Comparison of ENCODE assay signal across 19 cellular contexts in the genomic region with DNA sequence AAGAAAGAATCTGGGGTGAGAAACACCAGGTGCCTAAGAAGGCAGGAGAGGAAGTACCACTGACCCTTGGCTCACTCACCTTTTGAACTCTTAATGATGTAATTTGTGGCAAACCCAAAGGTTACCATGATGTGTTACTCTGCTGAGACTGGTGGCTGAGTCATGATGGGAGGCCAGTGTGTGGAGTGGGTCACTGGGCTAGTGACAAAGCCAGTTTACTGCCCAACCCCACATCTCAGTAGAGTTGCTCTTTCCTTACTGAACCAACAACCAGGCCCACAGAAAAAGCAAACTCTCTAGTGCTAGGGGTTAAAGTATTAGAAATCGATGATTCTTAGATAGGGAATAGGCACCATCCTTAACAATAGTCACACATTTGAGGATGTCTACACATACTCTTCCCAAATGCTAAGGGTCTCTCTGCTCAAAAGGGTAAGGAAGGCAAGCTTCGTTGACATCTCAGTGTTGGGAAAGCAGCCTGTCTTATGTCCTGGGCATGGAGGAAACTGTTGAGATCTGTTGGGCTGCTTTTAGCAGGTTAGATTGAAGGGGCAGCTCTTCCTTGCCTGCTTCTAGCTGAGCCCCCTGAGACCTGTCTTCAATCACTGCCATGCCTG. TPM values are rescaled to one million over a fixed set of nuclear protein-coding genes. Genes with fewer than 3 reads are reported as not detected.
DNase-seq lines count a peak whose midpoint lies in the region; ATAC-seq, FAIRE-seq and TF ChIP-seq lines count a peak whose summit lies in the region.
"Had no signal": no experiment of that assay in that cellular context is flagged by ENCODE, and none has a peak within 500 bp of the region (broad histone marks: within the 10 kb centered on the region; RNA-seq: fewer than 3 reads in every experiment).

No MANE protein-coding gene starts in this region.

- TF ChIP-seq CTCF in mammary epithelial cell (conservative IDR thresholded peaks at IDR 0.05 in 1 of 2, IDR thresholded peaks at IDR 0.05 in 1 of 2; ENCODE audit: extremely low read depth in 1 of 2, insufficient read depth in 1 of 2, low read depth in 1 of 2, low read length in 2 of 2) (no peak), breast epithelium (IDR thresholded peaks at IDR 0.05) (no peak)

- no peaks in the 10 kb centered on the region for H3K27me3 Mint-ChIP-seq in activated T-helper 17 cell treated with anti-CD3 and anti-CD28 coated beads, Interleukin-2, amount 50 U/mL, for 72 hours
- H3K27me3 Mint-ChIP-seq in naive thymus-derived CD4-positive, alpha-beta T cell, result no peaks in the 10 kb centered on the region
- H3K27me3 Mint-ChIP-seq: activated naive CD8-positive, alpha-beta T cell treated with anti-CD3 and anti-CD28 coated beads for 36 hours had no signal

- H4K20me1 ChIP-seq in mammary epithelial cell (ENCODE audit: insufficient read depth, low read length), result no peaks in the 10 kb centered on the region

- H3K4me1 ChIP-seq in mammary epithelial cell (ENCODE audit: insufficient read depth, low read length), result no peaks in the 10 kb centered on the region
- H3K4me1 ChIP-seq in breast epithelium, result no peaks in the 10 kb centered on the region
- no peaks in the 10 kb centered on the region for H3K4me1 ChIP-seq in naive thymus-derived CD4-positive, alpha-beta T cell (ENCODE audit: control insufficient read depth in 2 of 2, insufficient read depth in 2 of 2, low read length in 2 of 2)
- H3K4me1 ChIP-seq: SJCRH30 had no signal

- no peak overlapping the region for H3K4me3 Mint-ChIP-seq in activated T-helper 17 cell treated with anti-CD3 and anti-CD28 coated beads, Interleukin-2, amount 50 U/mL, for 72 hours
- no peak overlapping the region for H3K4me3 Mint-ChIP-seq in naive thymus-derived CD4-positive, alpha-beta T cell
- H3K4me3 Mint-ChIP-seq: activated naive CD8-positive, alpha-beta T cell treated with anti-CD3 and anti-CD28 coated beads for 36 hours; CD14-positive monocyte had no signal

- in situ Hi-C loops in mammary epithelial cell (cut with MboI; ENCODE audit: low sequenced_read_pairs in 2 of 2), result no loop called here

- H3K36me3 Mint-ChIP-seq in activated T-helper 17 cell treated with anti-CD3 and anti-CD28 coated beads, Interleukin-2, amount 50 U/mL, for 72 hours (ENCODE audit: low read depth), result no peaks in the 10 kb centered on the region
- H3K36me3 Mint-ChIP-seq in naive thymus-derived CD4-positive, alpha-beta T cell, result no peaks in the 10 kb centered on the region
- H3K36me3 Mint-ChIP-seq: activated naive CD8-positive, alpha-beta T cell treated with anti-CD3 and anti-CD28 coated beads for 36 hours; CD14-positive monocyte had no signal

- CTCF ChIA-PET in mammary epithelial cell (lab: Charles Lee; ENCODE audit: low non-redundant PET), result no interaction called here
- CTCF ChIA-PET in naive thymus-derived CD4-positive, alpha-beta T cell (lab: Charles Lee), result no interaction called here

- FAIRE-seq in H54 (lab: Jason Lieb, UNC), result no peak

- H2AFZ ChIP-seq in mammary epithelial cell (ENCODE audit: low read depth, low read length), result no peak overlapping the region

- H3K4me2 ChIP-seq in mammary epithelial cell (ENCODE audit: insufficient read depth, low read depth, low read length), result no peak overlapping the region

- no peaks in the 10 kb centered on the region for H3K27me3 ChIP-seq in mammary epithelial cell (ENCODE audit: insufficient read depth, low read length)
- H3K27me3 ChIP-seq in breast epithelium, result no peaks in the 10 kb centered on the region
- H3K27me3 ChIP-seq in naive thymus-derived CD4-positive, alpha-beta T cell (ENCODE audit: control insufficient read depth in 2 of 2, insufficient read depth in 2 of 2, low read length in 2 of 2), result no peaks in the 10 kb centered on the region
- H3K27me3 ChIP-seq: gastrocnemius medialis, neutrophil, SJCRH30 had no signal

- H3K4me3 ChIP-seq in mammary epithelial cell (replicated peaks in 1 of 3; ENCODE audit: insufficient read depth in 1 of 3, low read depth in 2 of 3, low read length in 3 of 3) (no peak overlapping the region), breast epithelium (no peak overlapping the region)
- no peak overlapping the region for H3K4me3 ChIP-seq in naive thymus-derived CD4-positive, alpha-beta T cell (ENCODE audit: low read length)
- H3K4me3 ChIP-seq: gastrocnemius medialis, SJCRH30 had no signal

- no peak overlapping the region for H3K9ac ChIP-seq in mammary epithelial cell (ENCODE audit: insufficient read depth, low read length)

- no peak overlapping the region for H3K27ac Mint-ChIP-seq in activated T-helper 17 cell treated with anti-CD3 and anti-CD28 coated beads, Interleukin-2, amount 50 U/mL, for 72 hours
- H3K27ac Mint-ChIP-seq in naive thymus-derived CD4-positive, alpha-beta T cell, result no peak overlapping the region
- H3K27ac Mint-ChIP-seq: activated naive CD8-positive, alpha-beta T cell treated with anti-CD3 and anti-CD28 coated beads for 36 hours had no signal

- WGBS in mammary epithelial cell (ENCODE audit: low coverage, missing lambda C conversion rate), result 91% methylated on average over 2 of the region's 2 CpGs

- H3K36me3 ChIP-seq in mammary epithelial cell (ENCODE audit: insufficient read depth, low read length), result no peaks in the 10 kb centered on the region
- H3K36me3 ChIP-seq in breast epithelium, result no peaks in the 10 kb centered on the region
- no peaks in the 10 kb centered on the region for H3K36me3 ChIP-seq in naive thymus-derived CD4-positive, alpha-beta T cell (ENCODE audit: control insufficient read depth in 2 of 3, insufficient read depth in 3 of 3, low read length in 3 of 3)
- H3K36me3 ChIP-seq: gastrocnemius medialis, neutrophil, SJCRH30 had no signal

- intact Hi-C loops in mammary epithelial cell (cut with micrococcal nuclease), result no loop called here
- intact Hi-C loops in breast epithelium (cut with DNase I; ENCODE audit: low total_unique reads), result no loop called here
- intact Hi-C loops in naive thymus-derived CD4-positive, alpha-beta T cell (cut with micrococcal nuclease), result no loop called here

- ATAC-seq in activated T-helper 17 cell treated with anti-CD3 and anti-CD28 coated beads, Interleukin-2, amount 50 U/mL, for 72 hours (replicated peaks), result peak; percentile 44
- no peak for ATAC-seq in naive thymus-derived CD4-positive, alpha-beta T cell

- H3K79me2 ChIP-seq in mammary epithelial cell (ENCODE audit: insufficient read depth, low read length), result no peaks in the 10 kb centered on the region

- DNase-seq in mammary epithelial cell (peak; percentile 43), breast epithelium (ENCODE audit: low spot score in 2 of 2) (no peak), kidney tubule cell (ENCODE audit: low spot score) (peak; percentile 79), H54 (ENCODE audit: insufficient read length, low spot score) (no peak)
- DNase-seq in stimulated activated CD4-positive, alpha-beta T cell treated with anti-CD3 and anti-CD28 coated beads, Interleukin-2, amount 100 ng/mL, for 24 hours, result no peak
- DNase-seq in central memory CD4-positive, alpha-beta T cell, result no peak
- no peak for DNase-seq in naive thymus-derived CD4-positive, alpha-beta T cell
- DNase-seq: activated CD4-positive, alpha-beta T cell treated with anti-CD3 and anti-CD28 coated beads, Interleukin-2, amount 50 U/mL, for 1 hour; activated naive CD8-positive, alpha-beta T cell treated with anti-CD3 and anti-CD28 coated beads for 36 hours; effector CD4-positive, alpha-beta T cell; NCI-H1105; SJCRH30; stimulated activated naive CD4-positive, alpha-beta T cell; trophoblast cell had no signal

- H3K9me3 Mint-ChIP-seq in activated T-helper 17 cell treated with anti-CD3 and anti-CD28 coated beads, Interleukin-2, amount 50 U/mL, for 72 hours, result no peaks in the 10 kb centered on the region
- no peaks in the 10 kb centered on the region for H3K9me3 Mint-ChIP-seq in naive thymus-derived CD4-positive, alpha-beta T cell
- H3K9me3 Mint-ChIP-seq: activated naive CD8-positive, alpha-beta T cell treated with anti-CD3 and anti-CD28 coated beads for 36 hours; CD14-positive monocyte had no signal

- dilution Hi-C loops in mammary epithelial cell (cut with HindIII; ENCODE audit: low sequenced_read_pairs), result loop anchor here (5.0 kb wide), 1 partner anchor 46 kb away; no protein-coding TSS in a partner anchor

- TF ChIP-seq POLR2A in breast epithelium (IDR thresholded peaks at IDR 0.05) (no peak), H54 (IDR thresholded peaks at IDR 0.05; ENCODE audit: low read depth, low read length) (no peak)

- H3K9me3 ChIP-seq in mammary epithelial cell (replicated peaks; ENCODE audit: insufficient read depth, low read length) (no peaks in the 10 kb centered on the region), breast epithelium (no peaks in the 10 kb centered on the region)
- H3K9me3 ChIP-seq in naive thymus-derived CD4-positive, alpha-beta T cell (ENCODE audit: control insufficient read depth in 2 of 3, low read length in 3 of 3), result no peaks in the 10 kb centered on the region
- H3K9me3 ChIP-seq: gastrocnemius medialis, neutrophil, SJCRH30 had no signal

- BruUV-seq in mammary epithelial cell (replicated peaks; lab: Mats Ljungman, UMichigan), result no TSS peak

- POLR2A ChIA-PET in naive thymus-derived CD4-positive, alpha-beta T cell (lab: Charles Lee), result no interaction called here

- H3K27ac ChIP-seq in mammary epithelial cell (ENCODE audit: insufficient read depth, low read depth, low read length), result no peak overlapping the region
- no peak overlapping the region for H3K27ac ChIP-seq in breast epithelium
- no peak overlapping the region for H3K27ac ChIP-seq in naive thymus-derived CD4-positive, alpha-beta T cell (ENCODE audit: low read depth, low read length)
- H3K27ac ChIP-seq: gastrocnemius medialis, neutrophil, SJCRH30 had no signal

- H3K4me1 Mint-ChIP-seq in activated T-helper 17 cell treated with anti-CD3 and anti-CD28 coated beads, Interleukin-2, amount 50 U/mL, for 72 hours, result no peaks in the 10 kb centered on the region
- H3K4me1 Mint-ChIP-seq in naive thymus-derived CD4-positive, alpha-beta T cell, result no peaks in the 10 kb centered on the region
- H3K4me1 Mint-ChIP-seq: activated naive CD8-positive, alpha-beta T cell treated with anti-CD3 and anti-CD28 coated beads for 36 hours; CD14-positive monocyte had no signal

RNA-seq across cellular contexts. Expression of gene RBP2, which starts 3.1 kb away (rescaled TPM):
- total RNA-seq in mammary epithelial cell (not detected), breast epithelium (1 to 10 TPM in 1 of 3 donors, not detected in 2; 1.3 TPM)
- polyA plus RNA-seq in mammary epithelial cell, result not detected
- polyA minus RNA-seq in mammary epithelial cell, result not detected
- not detected for total RNA-seq in activated T-helper 17 cell treated with anti-CD3 and anti-CD28 coated beads, Interleukin-2, amount 50 U/mL, for 72 hours
- not detected for total RNA-seq in naive thymus-derived CD4-positive, alpha-beta T cell
- not detected for polyA plus RNA-seq in naive thymus-derived CD4-positive, alpha-beta T cell
- total RNA-seq: A673; activated naive CD8-positive, alpha-beta T cell treated with anti-CD3 and anti-CD28 coated beads for 36 hours; gastrocnemius medialis; SJCRH30 had no signal
- polyA plus RNA-seq: CD14-positive monocyte had no signal

Comparison
In these comparisons a context has a peak if more than half of its experiments do, and no peak if none do; other contexts are left out.
1. DNase-seq: peak in mammary epithelial cell (single experiment) and kidney tubule cell (single experiment); none in breast epithelium (0 of 2), stimulated activated CD4-positive, alpha-beta T cell treated with anti-CD3 and anti-CD28 coated beads, Interleukin-2, amount 100 ng/mL, for 24 hours (0 of 2), central memory CD4-positive, alpha-beta T cell (single experiment), H54 (single experiment) and naive thymus-derived CD4-positive, alpha-beta T cell (0 of 9).